Comparison of ENCODE assay signal across 26 cellular contexts in the genomic region with DNA sequence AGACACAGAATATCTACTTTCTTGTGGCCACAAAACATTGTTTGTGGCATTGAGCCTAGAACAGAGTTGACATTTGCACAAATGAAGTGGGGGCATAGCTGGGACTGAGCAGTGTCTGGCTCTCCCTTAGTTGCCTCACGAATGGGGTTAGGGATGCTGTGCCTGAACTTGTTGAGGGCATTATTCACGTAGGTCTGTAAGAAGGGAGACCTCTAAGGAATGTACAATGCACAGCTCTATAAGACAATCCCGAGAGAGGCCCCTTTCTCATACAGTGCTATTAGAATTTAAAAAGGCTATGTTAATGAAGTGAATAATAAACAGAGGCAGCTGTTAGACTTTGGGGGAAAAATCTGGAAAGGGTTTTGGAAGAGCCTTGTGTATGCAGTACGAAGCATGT.
"Had no signal": no experiment of that assay in that cellular context is flagged by ENCODE, and none has a peak within 500 bp of the region (broad histone marks: within the 10 kb centered on the region; RNA-seq: fewer than 3 reads in every experiment).

No MANE protein-coding gene starts in this region.

- H3K36me3 Mint-ChIP-seq: naive thymus-derived CD4-positive, alpha-beta T cell; neural progenitor cell; stimulated activated effector memory CD8-positive, alpha-beta T cell treated with anti-CD3 and anti-CD28 coated beads, Interleukin-12 subunit alpha, Interleukin-12 subunit beta, amount 100 ng/mL, for 72 hours; stimulated activated naive B cell treated with anti-CD40 and anti-IgM and Interleukin-4, amounts not matched to agents 10 μg/mL and 1 μg/mL and 100 μg/mL, for 72 hours; type B pancreatic cell had no signal

- H3K27me3 Mint-ChIP-seq: progenitor cell of endocrine pancreas; stimulated activated naive B cell treated with anti-CD40 and anti-IgM and Interleukin-4, amounts not matched to agents 10 μg/mL and 1 μg/mL and 100 μg/mL, for 72 hours; stimulated activated naive CD8-positive, alpha-beta T cell treated with anti-CD3 and anti-CD28 coated beads, Interleukin-15, Interleukin-2, amounts not matched to agents 100 ng/mL and 50 ng/mL, for 24 hours; type B pancreatic cell had no signal

- H3K4me3 Mint-ChIP-seq: naive thymus-derived CD4-positive, alpha-beta T cell; natural killer cell; nephron; neural progenitor cell; stimulated activated effector memory CD8-positive, alpha-beta T cell treated with anti-CD3 and anti-CD28 coated beads, Interleukin-12 subunit alpha, Interleukin-12 subunit beta, amount 100 ng/mL, for 72 hours; stimulated activated naive B cell treated with anti-CD40 and anti-IgM and Interleukin-4, amounts not matched to agents 10 μg/mL and 1 μg/mL and 100 μg/mL, for 72 hours; stimulated activated naive CD8-positive, alpha-beta T cell treated with anti-CD3 and anti-CD28 coated beads, Interleukin-15, Interleukin-2, amounts not matched to agents 100 ng/mL and 50 ng/mL, for 24 hours; type B pancreatic cell had no signal

- H3K4me3 ChIP-seq: neural progenitor cell, ovary, psoas muscle, right lobe of liver, sigmoid colon, stomach, thoracic aorta, thyroid gland, tibial nerve, upper lobe of right lung, uterus had no signal

- H3K4me1 Mint-ChIP-seq: naive thymus-derived CD4-positive, alpha-beta T cell; natural killer cell; nephron; neural progenitor cell; stimulated activated effector memory CD8-positive, alpha-beta T cell treated with anti-CD3 and anti-CD28 coated beads, Interleukin-12 subunit alpha, Interleukin-12 subunit beta, amount 100 ng/mL, for 72 hours; stimulated activated naive B cell treated with anti-CD40 and anti-IgM and Interleukin-4, amounts not matched to agents 10 μg/mL and 1 μg/mL and 100 μg/mL, for 72 hours had no signal

- DNase-seq: naive thymus-derived CD4-positive, alpha-beta T cell; natural killer cell; occipital lobe; ovary; posterior cingulate gyrus; psoas muscle; right cardiac atrium; right lobe of liver; sigmoid colon; small intestine; stimulated activated CD4-positive, alpha-beta T cell treated with anti-CD3 and anti-CD28 coated beads, Interleukin-15, amount 100 ng/mL, for 24 hours; stimulated activated CD4-positive, alpha-beta T cell treated with anti-CD3 and anti-CD28 coated beads, Interleukin-4, amount 100 ng/mL, for 1 hour; stimulated activated naive B cell treated with anti-CD40 and anti-IgM and Interleukin-4, amounts not matched to agents 10 μg/mL and 1 μg/mL and 100 μg/mL, for 72 hours; stimulated activated naive CD4-positive, alpha-beta T cell treated with Interleukin-2 at 50 U/mL for 16 hours; stomach; thyroid gland; upper lobe of right lung; uterus had no signal

- ATAC-seq: naive thymus-derived CD4-positive, alpha-beta T cell; natural killer cell; psoas muscle; right cardiac atrium; right lobe of liver; stimulated activated effector memory CD8-positive, alpha-beta T cell treated with anti-CD3 and anti-CD28 coated beads, Interleukin-12 subunit alpha, Interleukin-12 subunit beta, amount 100 ng/mL, for 72 hours; stimulated activated naive B cell treated with anti-CD40 and anti-IgM and Interleukin-4, amounts not matched to agents 10 μg/mL and 1 μg/mL and 100 μg/mL, for 72 hours; upper lobe of right lung had no signal

- H3K27ac Mint-ChIP-seq: naive thymus-derived CD4-positive, alpha-beta T cell; natural killer cell; nephron; neural progenitor cell; progenitor cell of endocrine pancreas; stimulated activated effector memory CD8-positive, alpha-beta T cell treated with anti-CD3 and anti-CD28 coated beads, Interleukin-12 subunit alpha, Interleukin-12 subunit beta, amount 100 ng/mL, for 72 hours; stimulated activated naive B cell treated with anti-CD40 and anti-IgM and Interleukin-4, amounts not matched to agents 10 μg/mL and 1 μg/mL and 100 μg/mL, for 72 hours; stimulated activated naive CD8-positive, alpha-beta T cell treated with anti-CD3 and anti-CD28 coated beads, Interleukin-15, Interleukin-2, amounts not matched to agents 100 ng/mL and 50 ng/mL, for 24 hours; type B pancreatic cell had no signal
